ENCODE assay signal across 8 cellular contexts in the genomic region with DNA sequence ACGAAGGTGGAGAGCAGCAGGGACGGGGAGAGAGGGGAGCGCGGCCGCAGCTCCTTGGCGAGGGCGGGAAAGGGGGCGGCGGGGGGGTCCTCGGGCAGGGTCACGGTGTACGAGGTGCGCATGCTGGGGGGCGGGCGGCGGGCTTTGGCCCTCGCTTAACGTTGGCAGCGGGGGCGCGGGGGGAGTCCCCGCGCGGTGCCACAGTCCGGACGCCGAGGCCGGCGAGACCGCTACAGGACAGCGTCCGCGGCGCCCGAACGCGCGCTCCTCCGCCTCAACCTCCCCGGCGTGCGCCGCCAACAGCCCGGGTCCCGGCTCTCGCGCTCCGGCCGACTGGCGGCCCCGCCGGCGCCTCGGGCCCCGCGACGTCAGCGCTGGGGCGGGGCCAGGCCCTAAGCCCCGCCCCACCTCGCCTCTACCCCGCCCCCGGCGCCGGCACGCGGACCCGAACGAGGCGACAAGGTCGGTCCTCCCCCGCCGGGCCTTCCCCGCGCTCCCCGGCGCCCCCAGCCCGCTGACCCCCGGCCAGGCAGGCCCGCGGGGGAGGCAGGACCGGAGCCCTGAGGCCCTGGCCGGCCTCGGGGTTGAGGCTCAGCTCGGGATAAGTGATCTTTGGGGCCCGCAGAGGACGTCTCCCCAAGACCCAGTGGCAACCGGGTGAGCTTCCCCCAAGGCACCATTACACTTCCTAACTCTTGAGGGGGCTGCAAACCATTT. TPM values are rescaled to one million over a fixed set of nuclear protein-coding genes. Genes with fewer than 3 reads are reported as not detected.
DNase-seq lines count a peak whose midpoint lies in the region; ATAC-seq and TF ChIP-seq lines count a peak whose summit lies in the region.

No MANE protein-coding gene starts in this region.

- in situ Hi-C loops in GM23248 (cut with MboI), result no loop called here

- DNase-seq in GM23248 (peak; percentile 73), adrenal gland (peak in 6 of 7 donors; percentile 60 to 80 (median 71)), hepatocyte (ENCODE audit: low spot score) (peak; percentile 86)

- peak overlapping the region; percentile 57 for H2AFZ ChIP-seq in ACC112 (ENCODE audit: low read length, unreplicated experiment)
- peak overlapping the region; percentile 64; the same call in 1 of the 2 replicates for H2AFZ ChIP-seq in GM23248
- no peak overlapping the region for H2AFZ ChIP-seq in hepatocyte

- WGBS in GM23248 (ENCODE audit: low coverage in 1 of 2, low lambda C conversion rate in 2 of 2, missing lambda C conversion rate in 2 of 2), 2 experiments, result 12 to 17% methylated on average over 14 to 56 of the region's 88 CpGs
- 3 to 23% (median 10%) methylated on average over 4 to 87 of the region's 88 CpGs for WGBS in adrenal gland, 4 donors
- WGBS in hepatocyte (ENCODE audit: low lambda C conversion rate, missing lambda C conversion rate), result 38% methylated on average over 7 of the region's 88 CpGs

- H3K4me1 ChIP-seq in ACC112 (ENCODE audit: control insufficient read depth, insufficient read depth, low read length, unreplicated experiment), result peaks cover 48% of the 10 kb centered on the region
- peaks cover 32% of the 10 kb centered on the region for H3K4me1 ChIP-seq in GM23248 (ENCODE audit: insufficient read depth)
- H3K4me1 ChIP-seq in adrenal gland (replicated peaks in 1 of 2), result peaks cover 55 to 60% of the 10 kb centered on the region in 2 donors
- H3K4me1 ChIP-seq in hepatocyte (ENCODE audit: insufficient read depth), result peaks cover 62% of the 10 kb centered on the region
- H3K4me1 ChIP-seq in rectal smooth muscle tissue (ENCODE audit: control insufficient read depth, insufficient read depth, low read length), result peaks cover 23% of the 10 kb centered on the region

- ATAC-seq in SK-N-SH treated with all-trans-retinoic acid at 6 μM for 48 hours (peak; percentile 39), GM19324 (IDR thresholded peaks at IDR 0.05; ENCODE audit: low FRiP score, unreplicated experiment) (no peak), GM18519 (IDR thresholded peaks at IDR 0.05; ENCODE audit: low FRiP score, unreplicated experiment) (no peak)

- peak; percentile 44 to 92 for TF ChIP-seq POLR2A in adrenal gland (IDR thresholded peaks at IDR 0.05)

- H3K79me2 ChIP-seq in ACC112 (ENCODE audit: control insufficient read depth, insufficient read depth, low read length, unreplicated experiment) (no peaks in the 10 kb centered on the region), GM23248 (ENCODE audit: insufficient read depth) (no peaks in the 10 kb centered on the region), hepatocyte (no peaks in the 10 kb centered on the region)

- H3K9me3 ChIP-seq in GM23248 (ENCODE audit: low read depth), result no peaks in the 10 kb centered on the region
- H3K9me3 ChIP-seq in adrenal gland (replicated peaks in 1 of 3), result no peaks in the 10 kb centered on the region
- H3K9me3 ChIP-seq in hepatocyte (ENCODE audit: low read depth), result no peaks in the 10 kb centered on the region

- no peak overlapping the region for H3K27ac ChIP-seq in ACC112 (ENCODE audit: low read depth, low read length)
- H3K27ac ChIP-seq in GM23248, result no peak overlapping the region
- H3K27ac ChIP-seq in adrenal gland, result peak overlapping the region in 4 of 5 donors; percentile 78 to 89 (median 83)
- H3K27ac ChIP-seq in hepatocyte, result no peak overlapping the region
- no peak overlapping the region for H3K27ac ChIP-seq in rectal smooth muscle tissue (ENCODE audit: low read depth, low read length)

- H3K9ac ChIP-seq in GM23248 (no peak overlapping the region), rectal smooth muscle tissue (ENCODE audit: low read length) (no peak overlapping the region)

- intact Hi-C loops in adrenal gland (cut with DNase I), result no loop called here

- H3F3A ChIP-seq in GM23248 (ENCODE audit: insufficient read depth), result peaks cover 26% of the 10 kb centered on the region

- H3K36me3 ChIP-seq in ACC112 (ENCODE audit: insufficient read depth, low read length), result no peaks in the 10 kb centered on the region
- no peaks in the 10 kb centered on the region for H3K36me3 ChIP-seq in GM23248 (ENCODE audit: low read depth)
- H3K36me3 ChIP-seq in adrenal gland (replicated peaks in 1 of 2), result peaks cover 0 to 4% of the 10 kb centered on the region in 2 donors
- no peaks in the 10 kb centered on the region for H3K36me3 ChIP-seq in hepatocyte (replicated peaks; ENCODE audit: insufficient read depth, low read depth)
- no peaks in the 10 kb centered on the region for H3K36me3 ChIP-seq in rectal smooth muscle tissue (ENCODE audit: control insufficient read depth, insufficient read depth, low read length)

- H4K20me1 ChIP-seq in GM23248 (ENCODE audit: insufficient read depth), result no peaks in the 10 kb centered on the region
- H4K20me1 ChIP-seq in hepatocyte (ENCODE audit: insufficient read depth, poor library complexity, severe bottlenecking), result no peaks in the 10 kb centered on the region

- no peak for TF ChIP-seq CTCF in adrenal gland (IDR thresholded peaks at IDR 0.05)
- TF ChIP-seq CTCF in hepatocyte (IDR thresholded peaks at IDR 0.05; ENCODE audit: poor library complexity), result no peak

- H3K27me3 ChIP-seq in ACC112 (ENCODE audit: insufficient read depth, low read length) (peaks cover 27% of the 10 kb centered on the region), GM23248 (replicated peaks; ENCODE audit: insufficient read depth) (peaks cover 6% of the 10 kb centered on the region; the same call in 1 of the 2 replicates), adrenal gland (no peaks in the 10 kb centered on the region), hepatocyte (no peaks in the 10 kb centered on the region), rectal smooth muscle tissue (ENCODE audit: control insufficient read depth, insufficient read depth, low read length) (no peaks in the 10 kb centered on the region)

- no peaks in the 10 kb centered on the region for H3K9me2 ChIP-seq in GM23248 (ENCODE audit: insufficient read depth)
- no peaks in the 10 kb centered on the region for H3K9me2 ChIP-seq in hepatocyte (replicated peaks; ENCODE audit: insufficient read depth)

- H3K4me3 ChIP-seq in ACC112 (ENCODE audit: low read depth, low read length) (peak overlapping the region; percentile 66), GM23248 (peak overlapping the region; percentile 45), adrenal gland (peak overlapping the region in 2 of 4 donors; percentile 28 to 72), hepatocyte (peak overlapping the region; percentile 13), rectal smooth muscle tissue (ENCODE audit: low read length) (peak overlapping the region; percentile 35)

- H3K4me2 ChIP-seq in GM23248 (ENCODE audit: unreplicated experiment) (peak overlapping the region; percentile 65), hepatocyte (peak overlapping the region; percentile 88)

TF ChIP-seq in SK-N-SH treated with all-trans-retinoic acid at 6 μM for 48 hours, 23 proteins besides CTCF, POLR2A, EP300 and RAD21 (continues in another document):
- no peak for TF ChIP-seq RARB (CRISPR knock-in tag; IDR thresholded peaks at IDR 0.05)
- TF ChIP-seq CSDC2 (CRISPR knock-in tag; IDR thresholded peaks at IDR 0.05), result no peak
- TF ChIP-seq ESRRG (CRISPR knock-in tag; IDR thresholded peaks at IDR 0.05), result no peak
- no peak for TF ChIP-seq ZFP30 (CRISPR knock-in tag; IDR thresholded peaks at IDR 0.05)
- no peak for TF ChIP-seq TOX (CRISPR knock-in tag; IDR thresholded peaks at IDR 0.05; ENCODE audit: borderline replicate concordance)
- no peak for TF ChIP-seq GLIS3 (CRISPR knock-in tag; IDR thresholded peaks at IDR 0.05)
- TF ChIP-seq SNAI2 (CRISPR knock-in tag; IDR thresholded peaks at IDR 0.05), result no peak
- TF ChIP-seq ZC3H10 (CRISPR knock-in tag; IDR thresholded peaks at IDR 0.05), result no peak

RNA-seq across cellular contexts. Expression of a gene that starts 17.5 kb away (rescaled TPM):
- not detected in 2 replicates for total RNA-seq in GM23248 (2014; rRNA removed; shearing (Covaris generic))
- polyA plus RNA-seq in GM23248 (2016; fragmentation: Nextera tagmentation; extraction: Ambion mirVana) (0.30 and 0.33 TPM in 2 replicates), adrenal gland (10 to 100 TPM in 1 of 3 donors, 1 to 10 TPM in 2; 4.6 to 11.8 (median 9.1) TPM), hepatocyte (23.5 and 35.7 TPM in 2 replicates)
- total RNA-seq in adrenal gland (10 to 100 TPM in 4 of 8 donors, 1 to 10 TPM in 4; 3.9 to 28.7 (median 13.0) TPM), hepatocyte (7.3 and 8.1 TPM in 2 replicates)

RNA-seq across cellular contexts. Expression of a gene that starts 17.5 kb away (rescaled TPM):
- total RNA-seq in GM23248 (2014; rRNA removed; shearing (Covaris generic)), result 0.13 TPM in 1 of 2 replicates, not detected in the other
- polyA plus RNA-seq in GM23248 (2016; fragmentation: Nextera tagmentation; extraction: Ambion mirVana), result not detected in 2 replicates
- total RNA-seq in adrenal gland, result under 1 TPM in 1 of 8 donors, not detected in 7; under 0.01 TPM
- polyA plus RNA-seq in adrenal gland, result not detected
- total RNA-seq in hepatocyte, result 0.08 TPM in 1 of 2 replicates, not detected in the other
- not detected in 2 replicates for polyA plus RNA-seq in hepatocyte

RNA-seq across cellular contexts. Expression of a gene that starts 23.3 kb away (rescaled TPM):
- 23.4 and 27.9 TPM in 2 replicates for total RNA-seq in GM23248 (2014; rRNA removed; shearing (Covaris generic))
- polyA plus RNA-seq in GM23248 (2016; fragmentation: Nextera tagmentation; extraction: Ambion mirVana), result 4.5 and 6.2 TPM in 2 replicates
- 10 to 100 TPM; 10.3 to 46.9 (median 23.0) TPM for total RNA-seq in adrenal gland
- 10 to 100 TPM in 2 of 3 donors, 1 to 10 TPM in 1; 1.8 to 25.9 (median 20.3) TPM for polyA plus RNA-seq in adrenal gland
- total RNA-seq in hepatocyte, result 12.5 and 13.7 TPM in 2 replicates
- 18.0 and 23.6 TPM in 2 replicates for polyA plus RNA-seq in hepatocyte

RNA-seq across cellular contexts. Expression of a gene that starts 29.7 kb away (rescaled TPM):
- 6.4 and 8.0 TPM in 2 replicates for total RNA-seq in GM23248 (2014; rRNA removed; shearing (Covaris generic))
- polyA plus RNA-seq in GM23248 (2016; fragmentation: Nextera tagmentation; extraction: Ambion mirVana), result 49.5 and 53.1 TPM in 2 replicates
- 10 to 100 TPM in 7 of 8 donors, 1 to 10 TPM in 1; 8.9 to 28.0 (median 20.6) TPM for total RNA-seq in adrenal gland
- polyA plus RNA-seq in adrenal gland, result 10 to 100 TPM in 2 of 3 donors, 1 to 10 TPM in 1; 9.6 to 13.0 (median 10.7) TPM
- 15.5 and 15.8 TPM in 2 replicates for total RNA-seq in hepatocyte
- 35.5 and 46.9 TPM in 2 replicates for polyA plus RNA-seq in hepatocyte

RNA-seq across cellular contexts. Expression of a gene that starts 47.1 kb away (rescaled TPM):
- 40.4 and 61.3 TPM in 2 replicates for total RNA-seq in GM23248 (2014; rRNA removed; shearing (Covaris generic))
- polyA plus RNA-seq in GM23248 (2016; fragmentation: Nextera tagmentation; extraction: Ambion mirVana), result 8.6 and 10.5 TPM in 2 replicates
- 100 to 1,000 TPM in 1 of 8 donors, 10 to 100 TPM in 7; 15.3 to 143 (median 45.8) TPM for total RNA-seq in adrenal gland
- 10 to 100 TPM; 17.2 to 48.5 (median 30.5) TPM for polyA plus RNA-seq in adrenal gland
- 8.7 and 35.4 TPM in 2 replicates for total RNA-seq in hepatocyte
- 5.1 and 6.1 TPM in 2 replicates for polyA plus RNA-seq in hepatocyte

Comparison
In these comparisons a context has a peak if more than half of its experiments do, and no peak if none do; other contexts are left out.
1. H3K27ac ChIP-seq: peak in adrenal gland (4 of 5); none in ACC112 (single experiment), GM23248 (single experiment), hepatocyte (single experiment) and rectal smooth muscle tissue (single experiment).
2. Peak in every context shown above with its lines, with median percentiles within 50 percentile points of each other: DNase-seq.